In the genomic region with DNA sequence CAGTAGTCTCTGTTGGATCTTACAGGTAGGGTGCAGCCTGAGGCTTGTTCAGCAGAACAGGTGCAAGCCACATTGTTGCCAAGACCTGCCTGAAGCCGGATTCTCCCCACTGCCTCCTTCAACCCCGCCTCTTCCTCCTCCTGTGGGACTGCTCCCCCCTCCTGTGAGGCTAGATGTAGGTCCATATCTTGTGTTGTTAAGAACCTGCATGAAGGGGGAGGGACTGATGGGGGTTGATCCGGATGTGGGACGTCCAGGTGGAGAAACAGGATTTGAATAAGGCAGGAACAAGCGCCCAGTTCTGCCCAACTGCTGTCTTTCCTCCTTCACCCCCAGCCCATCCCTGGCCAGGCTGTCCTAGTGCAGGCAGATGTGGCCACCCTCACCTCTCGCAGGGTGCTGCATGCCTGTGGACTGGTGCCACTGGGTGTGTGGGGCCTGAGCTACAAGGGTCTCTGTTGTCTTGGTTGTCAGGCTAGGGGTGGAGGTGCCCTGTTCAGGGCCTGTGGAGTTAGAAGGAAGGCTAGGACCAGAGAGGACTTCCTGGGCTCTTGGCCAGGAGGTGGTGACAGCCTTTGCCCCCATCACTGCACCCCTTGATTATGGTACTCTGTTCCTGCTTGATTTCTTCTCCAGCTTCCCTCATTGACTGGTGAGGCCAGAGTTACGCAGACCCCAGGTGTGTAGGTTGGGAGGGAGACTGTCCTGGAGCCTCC, we compare ENCODE assay signal across 1 cellular context.
A peak's percentile ranks its signal among the peaks of the same experiment; 100 is the strongest.
TF ChIP-seq lines count a peak whose summit lies in the region.

No MANE protein-coding gene starts in this region.

TF ChIP-seq in K562, 482 proteins besides CTCF, POLR2A, EP300 and RAD21:
- TF ChIP-seq, protein P1, sequence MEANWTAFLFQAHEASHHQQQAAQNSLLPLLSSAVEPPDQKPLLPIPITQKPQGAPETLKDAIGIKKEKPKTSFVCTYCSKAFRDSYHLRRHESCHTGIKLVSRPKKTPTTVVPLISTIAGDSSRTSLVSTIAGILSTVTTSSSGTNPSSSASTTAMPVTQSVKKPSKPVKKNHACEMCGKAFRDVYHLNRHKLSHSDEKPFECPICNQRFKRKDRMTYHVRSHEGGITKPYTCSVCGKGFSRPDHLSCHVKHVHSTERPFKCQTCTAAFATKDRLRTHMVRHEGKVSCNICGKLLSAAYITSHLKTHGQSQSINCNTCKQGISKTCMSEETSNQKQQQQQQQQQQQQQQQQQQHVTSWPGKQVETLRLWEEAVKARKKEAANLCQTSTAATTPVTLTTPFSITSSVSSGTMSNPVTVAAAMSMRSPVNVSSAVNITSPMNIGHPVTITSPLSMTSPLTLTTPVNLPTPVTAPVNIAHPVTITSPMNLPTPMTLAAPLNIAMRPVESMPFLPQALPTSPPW (CRISPR knock-in tag; IDR thresholded peaks at IDR 0.05), result peak; percentile 42; the same call in 1 of the 2 replicates
- TF ChIP-seq, protein P2, sequence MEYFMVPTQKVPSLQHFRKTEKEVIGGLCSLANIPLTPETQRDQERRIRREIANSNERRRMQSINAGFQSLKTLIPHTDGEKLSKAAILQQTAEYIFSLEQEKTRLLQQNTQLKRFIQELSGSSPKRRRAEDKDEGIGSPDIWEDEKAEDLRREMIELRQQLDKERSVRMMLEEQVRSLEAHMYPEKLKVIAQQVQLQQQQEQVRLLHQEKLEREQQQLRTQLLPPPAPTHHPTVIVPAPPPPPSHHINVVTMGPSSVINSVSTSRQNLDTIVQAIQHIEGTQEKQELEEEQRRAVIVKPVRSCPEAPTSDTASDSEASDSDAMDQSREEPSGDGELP (CRISPR knock-in tag; IDR thresholded peaks at IDR 0.05; ENCODE audit: borderline replicate concordance), result peak; percentile 17; the same call in 1 of the 2 replicates
- TF ChIP-seq CEBPG (CRISPR knock-in tag; IDR thresholded peaks at IDR 0.05) (no peak), CEBPG (tag; conservative IDR thresholded peaks at IDR 0.05 in 1 of 2, IDR thresholded peaks at IDR 0.05 in 1 of 2) (no peak), SRSF9 (IDR thresholded peaks at IDR 0.05; ENCODE audit: borderline replicate concordance, low read depth, low read length) (no peak), ZNF175 (CRISPR knock-in tag; IDR thresholded peaks at IDR 0.05; ENCODE audit: low read depth) (peak; percentile 91), ZNF695 (CRISPR knock-in tag; IDR thresholded peaks at IDR 0.05) (no peak), DPF2 (IDR thresholded peaks at IDR 0.05) (0 out of 2 replicates have a peak, but pooled peaks have one; percentile 9), TSC22D4 (tag; IDR thresholded peaks at IDR 0.05) (no peak), IRF2 (CRISPR knock-in tag; IDR thresholded peaks at IDR 0.05) (no peak), RBFOX2 (IDR thresholded peaks at IDR 0.05; ENCODE audit: low read depth, low read length) (0 out of 2 replicates have a peak, but pooled peaks have one; percentile 34), TCF3 (CRISPR knock-in tag; IDR thresholded peaks at IDR 0.05) (peak; percentile 39; the same call in 1 of the 2 replicates), ETV1 (tag; conservative IDR thresholded peaks at IDR 0.05; ENCODE audit: low read depth) (0 out of 2 replicates have a peak, but pooled peaks have one; percentile 15), CSDE1 (IDR thresholded peaks at IDR 0.05) (no peak), SPI1 (IDR thresholded peaks at IDR 0.05; ENCODE audit: borderline replicate concordance, low read depth, low read length) (0 out of 2 replicates have a peak, but pooled peaks have one; percentile 11), ARID2 (IDR thresholded peaks at IDR 0.05) (no peak), NELFE (IDR thresholded peaks at IDR 0.05; ENCODE audit: insufficient read depth, insufficient read length) (no peak), ETV5 (CRISPR knock-in tag; IDR thresholded peaks at IDR 0.05; ENCODE audit: low read depth) (peak; percentile 48; the same call in 1 of the 2 replicates), CBFA2T3 (IDR thresholded peaks at IDR 0.05) (0 out of 2 replicates have a peak, but pooled peaks have one; percentile 17), ZC3H4 (CRISPR knock-in tag; IDR thresholded peaks at IDR 0.05; ENCODE audit: borderline replicate concordance) (0 out of 2 replicates have a peak, but pooled peaks have one; percentile 40)
- TF ChIP-seq, protein P3, sequence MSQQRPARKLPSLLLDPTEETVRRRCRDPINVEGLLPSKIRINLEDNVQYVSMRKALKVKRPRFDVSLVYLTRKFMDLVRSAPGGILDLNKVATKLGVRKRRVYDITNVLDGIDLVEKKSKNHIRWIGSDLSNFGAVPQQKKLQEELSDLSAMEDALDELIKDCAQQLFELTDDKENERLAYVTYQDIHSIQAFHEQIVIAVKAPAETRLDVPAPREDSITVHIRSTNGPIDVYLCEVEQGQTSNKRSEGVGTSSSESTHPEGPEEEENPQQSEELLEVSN (IDR thresholded peaks at IDR 0.05; ENCODE audit: borderline replicate concordance in 1 of 2, extremely low read depth in 1 of 2, insufficient read depth in 1 of 2, insufficient read length in 1 of 2, low read depth in 1 of 2, low read length in 1 of 2, poor library complexity in 1 of 2, severe bottlenecking in 1 of 2), result peak in 1 of 2 experiments; percentile 19
- TF ChIP-seq, protein P4, sequence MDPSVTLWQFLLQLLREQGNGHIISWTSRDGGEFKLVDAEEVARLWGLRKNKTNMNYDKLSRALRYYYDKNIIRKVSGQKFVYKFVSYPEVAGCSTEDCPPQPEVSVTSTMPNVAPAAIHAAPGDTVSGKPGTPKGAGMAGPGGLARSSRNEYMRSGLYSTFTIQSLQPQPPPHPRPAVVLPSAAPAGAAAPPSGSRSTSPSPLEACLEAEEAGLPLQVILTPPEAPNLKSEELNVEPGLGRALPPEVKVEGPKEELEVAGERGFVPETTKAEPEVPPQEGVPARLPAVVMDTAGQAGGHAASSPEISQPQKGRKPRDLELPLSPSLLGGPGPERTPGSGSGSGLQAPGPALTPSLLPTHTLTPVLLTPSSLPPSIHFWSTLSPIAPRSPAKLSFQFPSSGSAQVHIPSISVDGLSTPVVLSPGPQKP (CRISPR knock-in tag; IDR thresholded peaks at IDR 0.05), result no peak
TF ChIP-seq in K562: peak in this region for 12.
